In genomic region chr2:112534826-112535225, GRCh38 we compare ENCODE assay signal across 34 cellular contexts.
"Had no signal": no experiment of that assay in that cellular context is flagged by ENCODE, and none has a peak within 500 bp of the region (broad histone marks: within the 10 kb centered on the region; RNA-seq: fewer than 3 reads in every experiment).

No MANE protein-coding gene starts in this region.

- H3K4me3 ChIP-seq: MG63 had no signal

- DNase-seq: Karpas-422, Kasumi-1, MG63, MM.1S, MV-4-11, NCI-H1048, NCI-H1092, NCI-H1092 treated with DMSO at 0.1 percent for 48 hours, NCI-H1105, NCI-H1105 treated with DMSO at 0.1 percent for 48 hours, NCI-H1417, NCI-H1417 treated with DMSO at 0.1 percent for 48 hours, NCI-H1436, NCI-H1436 treated with DMSO at 0.1 percent for 48 hours, NCI-H146, NCI-H1694, NCI-H1694 treated with DMSO at 0.1 percent for 48 hours, NCI-H187, NCI-H187 treated with DMSO at 0.1 percent for 48 hours, NCI-H1930, NCI-H2029, NCI-H2029 treated with DMSO at 0.1 percent for 48 hours, NCI-H2081, NCI-H2081 treated with DMSO at 0.1 percent for 48 hours, NCI-H2107, NCI-H2171, NCI-H2171 treated with DMSO at 0.1 percent for 48 hours, NCI-H2227 treated with DMSO at 0.1 percent for 48 hours, NCI-H226, NCI-H345, NCI-H446, NCI-H446 treated with DMSO at 0.1 percent for 48 hours, NCI-H510A, NCI-H510A treated with DMSO at 0.1 percent for 48 hours had no signal

- H3K27me3 ChIP-seq: MG63 had no signal

- H3K9me3 ChIP-seq: MG63 had no signal
